ENCODE assay signal across 22 cellular contexts in genomic region chr18:31686572-31686971, GRCh38. TPM values are rescaled to one million over a fixed set of nuclear protein-coding genes. Genes with fewer than 3 reads are reported as not detected.
DNase-seq lines count a peak whose midpoint lies in the region; ATAC-seq and TF ChIP-seq lines count a peak whose summit lies in the region.
"Had no signal": no experiment of that assay in that cellular context is flagged by ENCODE, and none has a peak within 500 bp of the region (broad histone marks: within the 10 kb centered on the region; RNA-seq: fewer than 3 reads in every experiment).

No MANE protein-coding gene starts in this region.

- peaks cover 41% of the 10 kb centered on the region for H3K27me3 Mint-ChIP-seq in T-helper 2 cell treated with Interferon-gamma antibody and Interleukin-4, amounts not matched to agents 5 μg/mL and 100 μg/mL, for 36 hours (ENCODE audit: low read depth)
- peaks cover 47% of the 10 kb centered on the region for H3K27me3 Mint-ChIP-seq in activated T-helper 1 cell treated with anti-CD3 and anti-CD28 coated beads, Interleukin-12 subunit alpha, Interleukin-12 subunit beta, Interleukin-2, Interleukin-4 antibody, amounts not matched to agents 30 ng/mL and 10 ng/mL and 1 ng/mL, durations not matched to agents 14 hours and 24 hours and 36 hours (ENCODE audit: insufficient read depth)
- no peaks in the 10 kb centered on the region for H3K27me3 Mint-ChIP-seq in nephron progenitor cell (ENCODE audit: low read depth, poor library complexity)

- H3K27ac ChIP-seq in HUES64 (ENCODE audit: low read depth, low read length): no peak overlapping the region
- H3K27ac ChIP-seq: neutrophil, PC-9, SK-N-MC had no signal

- H3K4me3 ChIP-seq in HUES64 (ENCODE audit: low read length): peak overlapping the region; percentile 86; the same call in 1 of the 2 replicates

- H3K27ac Mint-ChIP-seq in T-helper 2 cell treated with Interferon-gamma antibody and Interleukin-4, amounts not matched to agents 5 μg/mL and 100 μg/mL, for 36 hours: no peak overlapping the region
- no peak overlapping the region for H3K27ac Mint-ChIP-seq in activated T-helper 1 cell treated with anti-CD3 and anti-CD28 coated beads, Interleukin-12 subunit alpha, Interleukin-12 subunit beta, Interleukin-2, Interleukin-4 antibody, amounts not matched to agents 30 ng/mL and 10 ng/mL and 1 ng/mL, durations not matched to agents 14 hours and 24 hours and 36 hours
- H3K27ac Mint-ChIP-seq in nephron progenitor cell: no peak overlapping the region

- ATAC-seq in HG03196 (IDR thresholded peaks at IDR 0.05; ENCODE audit: unreplicated experiment): no peak
- ATAC-seq: gastroesophageal sphincter had no signal

- H3K9me3 ChIP-seq in HUES64 (ENCODE audit: insufficient read depth, low read depth, low read length): no peaks in the 10 kb centered on the region
- H3K9me3 ChIP-seq: BE2C, gastroesophageal sphincter, neutrophil, spleen had no signal

- peaks cover 9% of the 10 kb centered on the region; the same call in 1 of the 2 replicates for H3K27me3 ChIP-seq in HUES64 (ENCODE audit: insufficient read depth, low read length)
- H3K27me3 ChIP-seq: BE2C, gastroesophageal sphincter had no signal

- H3K4me3 Mint-ChIP-seq in T-helper 2 cell treated with Interferon-gamma antibody and Interleukin-4, amounts not matched to agents 5 μg/mL and 100 μg/mL, for 36 hours: peak overlapping the region; percentile 29
- peak overlapping the region; percentile 54 for H3K4me3 Mint-ChIP-seq in activated T-helper 1 cell treated with anti-CD3 and anti-CD28 coated beads, Interleukin-12 subunit alpha, Interleukin-12 subunit beta, Interleukin-2, Interleukin-4 antibody, amounts not matched to agents 30 ng/mL and 10 ng/mL and 1 ng/mL, durations not matched to agents 14 hours and 24 hours and 36 hours
- peak overlapping the region; percentile 87 for H3K4me3 Mint-ChIP-seq in nephron progenitor cell

- H3K9ac ChIP-seq in HUES64 (ENCODE audit: low read depth, low read length): no peak overlapping the region

- no peak for DNase-seq in T-helper 2 cell treated with Interferon-gamma antibody and Interleukin-4, amounts not matched to agents 5 μg/mL and 100 μg/mL, for 36 hours (ENCODE audit: low spot score)
- DNase-seq in T-helper 2 cell (no peak), nephron progenitor cell (no peak), middle frontal gyrus (ENCODE audit: extremely low spot score, low spot score) (no peak)
- DNase-seq in activated T-helper 1 cell treated with anti-CD3 and anti-CD28 coated beads, Interleukin-12 subunit alpha, Interleukin-12 subunit beta, Interleukin-2, Interleukin-4 antibody, amounts not matched to agents 30 ng/mL and 10 ng/mL and 1 ng/mL, durations not matched to agents 14 hours and 24 hours and 36 hours (ENCODE audit: low spot score): no peak
- DNase-seq in activated effector memory CD4-positive, alpha-beta T cell treated with anti-CD3 and anti-CD28 coated beads, Interleukin-2, amount 50 U/mL, for 16 hours: no peak
- DNase-seq: 8988T; activated effector memory CD4-positive, alpha-beta T cell treated with Interleukin-2 at 50 U/mL for 16 hours; BE2C; central memory CD4-positive, alpha-beta T cell; left colon; mesendoderm; NCI-H748 treated with DMSO at 0.1 percent for 48 hours; spleen; T1000 had no signal

- no peaks in the 10 kb centered on the region for H3K36me3 ChIP-seq in HUES64 (ENCODE audit: insufficient read depth, low read length)
- H3K36me3 ChIP-seq: BE2C, gastroesophageal sphincter, neutrophil, spleen had no signal

- intact Hi-C loops in activated T-helper 1 cell treated with anti-CD3 and anti-CD28 coated beads, Interleukin-12 subunit alpha, Interleukin-12 subunit beta, Interleukin-2, Interleukin-4 antibody, amounts not matched to agents 30 ng/mL and 10 ng/mL and 1 ng/mL, durations not matched to agents 14 hours and 24 hours and 36 hours (cut with micrococcal nuclease): loop anchor here (10.0 kb wide), 1 partner anchor 398 kb away; no protein-coding TSS in a partner anchor

- no peak for TF ChIP-seq CTCF in nephron progenitor cell (IDR thresholded peaks at IDR 0.05)

- H3K4me1 ChIP-seq in HUES64 (ENCODE audit: insufficient read depth, low read length): peaks cover 33% of the 10 kb centered on the region
- H3K4me1 ChIP-seq: BE2C had no signal

- H3K9me3 Mint-ChIP-seq in T-helper 2 cell treated with Interferon-gamma antibody and Interleukin-4, amounts not matched to agents 5 μg/mL and 100 μg/mL, for 36 hours: no peaks in the 10 kb centered on the region
- no peaks in the 10 kb centered on the region for H3K9me3 Mint-ChIP-seq in activated T-helper 1 cell treated with anti-CD3 and anti-CD28 coated beads, Interleukin-12 subunit alpha, Interleukin-12 subunit beta, Interleukin-2, Interleukin-4 antibody, amounts not matched to agents 30 ng/mL and 10 ng/mL and 1 ng/mL, durations not matched to agents 14 hours and 24 hours and 36 hours
- H3K9me3 Mint-ChIP-seq in nephron progenitor cell: no peaks in the 10 kb centered on the region

- H3K36me3 Mint-ChIP-seq in T-helper 2 cell treated with Interferon-gamma antibody and Interleukin-4, amounts not matched to agents 5 μg/mL and 100 μg/mL, for 36 hours (ENCODE audit: low read depth): no peaks in the 10 kb centered on the region
- H3K36me3 Mint-ChIP-seq in activated T-helper 1 cell treated with anti-CD3 and anti-CD28 coated beads, Interleukin-12 subunit alpha, Interleukin-12 subunit beta, Interleukin-2, Interleukin-4 antibody, amounts not matched to agents 30 ng/mL and 10 ng/mL and 1 ng/mL, durations not matched to agents 14 hours and 24 hours and 36 hours (ENCODE audit: low read depth): no peaks in the 10 kb centered on the region
- H3K36me3 Mint-ChIP-seq in nephron progenitor cell (ENCODE audit: low read depth): no peaks in the 10 kb centered on the region

- peaks cover 15% of the 10 kb centered on the region for H3K4me1 Mint-ChIP-seq in T-helper 2 cell treated with Interferon-gamma antibody and Interleukin-4, amounts not matched to agents 5 μg/mL and 100 μg/mL, for 36 hours (ENCODE audit: low read depth)
- peaks cover 14% of the 10 kb centered on the region for H3K4me1 Mint-ChIP-seq in activated T-helper 1 cell treated with anti-CD3 and anti-CD28 coated beads, Interleukin-12 subunit alpha, Interleukin-12 subunit beta, Interleukin-2, Interleukin-4 antibody, amounts not matched to agents 30 ng/mL and 10 ng/mL and 1 ng/mL, durations not matched to agents 14 hours and 24 hours and 36 hours (ENCODE audit: low read depth)
- peaks cover 34% of the 10 kb centered on the region for H3K4me1 Mint-ChIP-seq in nephron progenitor cell

RNA-seq across cellular contexts. Expression of gene B4GALT6, which starts 2.2 kb away (rescaled TPM):
- 15.7 TPM for polyA plus RNA-seq in HUES64 (2013, experiment 1 of 2)
- 20.0 TPM for polyA plus RNA-seq in HUES64 (2013, experiment 2 of 2)
- 1.8 and 3.0 TPM in 2 replicates for total RNA-seq in activated T-helper 1 cell treated with anti-CD3 and anti-CD28 coated beads, Interleukin-12 subunit alpha, Interleukin-12 subunit beta, Interleukin-2, Interleukin-4 antibody, amounts not matched to agents 30 ng/mL and 10 ng/mL and 1 ng/mL, durations not matched to agents 14 hours and 24 hours and 36 hours
- total RNA-seq: LHCN-M2 had no signal

Comparison
In these comparisons a context has a peak if more than half of its experiments do, and no peak if none do; other contexts are left out.
1. H3K4me3 Mint-ChIP-seq: peak in every context shown above with its lines; median percentile 87 in nephron progenitor cell; 54 in activated T-helper 1 cell treated with anti-CD3 and anti-CD28 coated beads, Interleukin-12 subunit alpha, Interleukin-12 subunit beta, Interleukin-2, Interleukin-4 antibody, amounts not matched to agents 30 ng/mL and 10 ng/mL and 1 ng/mL, durations not matched to agents 14 hours and 24 hours and 36 hours; 29 in T-helper 2 cell treated with Interferon-gamma antibody and Interleukin-4, amounts not matched to agents 5 μg/mL and 100 μg/mL, for 36 hours.